ENCODE assay signal across 16 cellular contexts in the genomic region with DNA sequence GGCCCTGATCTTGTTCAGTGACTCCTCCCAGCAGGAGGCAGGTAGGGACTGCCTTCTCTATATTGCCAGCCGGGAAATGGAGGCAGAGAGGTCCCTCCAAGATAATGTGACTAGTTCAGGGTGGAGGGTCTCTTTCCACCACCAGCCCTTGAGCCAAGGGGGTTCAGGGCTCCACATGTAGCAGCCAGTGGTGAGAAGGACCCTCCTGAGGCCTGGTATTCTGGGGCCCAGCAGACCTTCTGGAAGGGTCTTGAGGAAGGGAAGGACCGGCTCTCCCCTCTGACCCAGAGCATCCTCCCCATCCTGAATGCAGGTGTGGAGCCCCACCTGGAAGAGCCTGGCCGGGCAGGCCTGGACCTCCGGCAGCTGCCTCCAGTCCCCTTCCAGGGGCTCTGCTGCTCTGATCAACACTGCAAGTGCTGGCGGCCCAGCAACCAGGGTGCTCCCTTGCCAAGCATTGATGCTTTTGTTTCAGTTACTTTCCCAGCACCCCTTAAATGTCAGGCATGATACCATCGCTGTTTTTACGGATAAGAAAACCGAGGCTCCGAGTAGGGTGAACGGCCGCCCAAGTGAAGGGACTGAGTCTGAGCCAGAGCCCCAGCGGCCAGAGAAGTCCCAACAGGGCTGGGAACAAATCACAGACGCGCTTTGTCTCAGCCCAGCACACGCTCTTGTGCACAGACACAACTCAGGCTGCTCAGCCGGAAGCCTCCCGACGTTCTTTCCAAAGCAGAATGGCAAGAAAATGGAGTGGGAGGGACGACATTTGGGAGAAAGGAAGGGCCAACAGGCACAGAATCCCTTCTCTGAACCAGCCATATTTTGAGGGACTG. TPM values are rescaled to one million over a fixed set of nuclear protein-coding genes. Genes with fewer than 3 reads are reported as not detected.
DNase-seq lines count a peak whose midpoint lies in the region; ATAC-seq and TF ChIP-seq lines count a peak whose summit lies in the region.
"Had no signal": no experiment of that assay in that cellular context is flagged by ENCODE, and none has a peak within 500 bp of the region (broad histone marks: within the 10 kb centered on the region; RNA-seq: fewer than 3 reads in every experiment).

No MANE protein-coding gene starts in this region.

- peaks cover 0 to under 1% of the 10 kb centered on the region in 2 donors for H3K4me1 Mint-ChIP-seq in immature natural killer cell
- H3K4me1 Mint-ChIP-seq: activated naive CD8-positive, alpha-beta T cell treated with anti-CD3 and anti-CD28 coated beads for 36 hours; stimulated activated memory B cell treated with anti-CD40 and anti-IgM and Interleukin-4, amounts not matched to agents 10 μg/mL and 1 μg/mL and 100 μg/mL, for 72 hours had no signal

- no peak for ATAC-seq in HG03378 (IDR thresholded peaks at IDR 0.05; ENCODE audit: unreplicated experiment)
- no peak for ATAC-seq in HG03280 (IDR thresholded peaks at IDR 0.05; ENCODE audit: unreplicated experiment)
- ATAC-seq: foreskin keratinocyte; Panc1; stimulated activated memory B cell treated with anti-CD40 and anti-IgM and Interleukin-4, amounts not matched to agents 10 μg/mL and 1 μg/mL and 100 μg/mL, for 72 hours had no signal

- H3K27ac Mint-ChIP-seq in immature natural killer cell, result no peak overlapping the region
- H3K27ac Mint-ChIP-seq: activated naive CD8-positive, alpha-beta T cell treated with anti-CD3 and anti-CD28 coated beads for 36 hours; CD4-positive, alpha-beta memory T cell; stimulated activated memory B cell treated with anti-CD40 and anti-IgM and Interleukin-4, amounts not matched to agents 10 μg/mL and 1 μg/mL and 100 μg/mL, for 72 hours had no signal

- intact Hi-C loops in dorsolateral prefrontal cortex (cut with DNase I) (loop anchor here in 1 of 2 donors (5.0 kb wide), 1 partner anchor 73 kb away; no protein-coding TSS in a partner anchor), posterior vena cava (cut with DNase I) (loop anchor here in 1 of 2 donors (5.0 kb wide), 1 partner anchor 38 kb away; a partner anchor contains a TSS)

- in situ Hi-C loops in G401 (cut with HindIII; ENCODE audit: low sequenced_read_pairs), result no loop called here

- H3K4me3 ChIP-seq in dorsolateral prefrontal cortex, result peak overlapping the region in 25 of 59 donors; percentile 1 to 53 (median 24)

- peak in 22 of 56 donors; percentile 11 to 55 (median 26) for TF ChIP-seq CTCF in dorsolateral prefrontal cortex (IDR thresholded peaks at IDR 0.05 in 54 of 56, conservative IDR thresholded peaks at IDR 0.05 in 2 of 56; ENCODE audit: low read depth in 1 of 56, partially characterized antibody in 56 of 56)

- DNase-seq in Ammon's horn (ENCODE audit: low spot score) (peak; percentile 84), dorsolateral prefrontal cortex (peak in 6 of 10 donors; percentile 47 to 71 (median 64)), hippocampal formation (lab: John Stamatoyannopoulos, UW) (peak; percentile 56 to 61), posterior vena cava (ENCODE audit: low spot score) (peak; percentile 88), G401 (ENCODE audit: low spot score) (no peak), immature natural killer cell (no peak)
- DNase-seq: activated naive CD8-positive, alpha-beta T cell treated with anti-CD3 and anti-CD28 coated beads for 36 hours; CD4-positive, alpha-beta memory T cell; central memory CD4-positive, alpha-beta T cell; DND-41; foreskin keratinocyte had no signal

- no peaks in the 10 kb centered on the region for H3K27me3 ChIP-seq in dorsolateral prefrontal cortex
- H3K27me3 ChIP-seq: foreskin keratinocyte had no signal

- H3K4me3 Mint-ChIP-seq in immature natural killer cell, result no peak overlapping the region
- H3K4me3 Mint-ChIP-seq: activated naive CD8-positive, alpha-beta T cell treated with anti-CD3 and anti-CD28 coated beads for 36 hours; CD4-positive, alpha-beta memory T cell; stimulated activated memory B cell treated with anti-CD40 and anti-IgM and Interleukin-4, amounts not matched to agents 10 μg/mL and 1 μg/mL and 100 μg/mL, for 72 hours had no signal

- peaks cover 2 to 8% (median 3%) of the 10 kb centered on the region in 3 donors for H3K27me3 Mint-ChIP-seq in immature natural killer cell (ENCODE audit: low read depth in 3 of 3)

- no peaks in the 10 kb centered on the region for H3K36me3 Mint-ChIP-seq in immature natural killer cell
- H3K36me3 Mint-ChIP-seq: activated naive CD8-positive, alpha-beta T cell treated with anti-CD3 and anti-CD28 coated beads for 36 hours; CD4-positive, alpha-beta memory T cell; stimulated activated memory B cell treated with anti-CD40 and anti-IgM and Interleukin-4, amounts not matched to agents 10 μg/mL and 1 μg/mL and 100 μg/mL, for 72 hours had no signal

- no peaks in the 10 kb centered on the region for H3K9me3 Mint-ChIP-seq in immature natural killer cell
- H3K9me3 Mint-ChIP-seq: activated naive CD8-positive, alpha-beta T cell treated with anti-CD3 and anti-CD28 coated beads for 36 hours; CD4-positive, alpha-beta memory T cell; stimulated activated memory B cell treated with anti-CD40 and anti-IgM and Interleukin-4, amounts not matched to agents 10 μg/mL and 1 μg/mL and 100 μg/mL, for 72 hours had no signal

- peak overlapping the region; percentile 26 to 93 (median 81) for H3K27ac ChIP-seq in dorsolateral prefrontal cortex
- H3K27ac ChIP-seq: foreskin keratinocyte, KMS-11 had no signal

RNA-seq across cellular contexts. Expression of a gene that starts 38.8 kb away (rescaled TPM):
- total RNA-seq in dorsolateral prefrontal cortex (1,000 to 10,000 TPM in 9 of 120 experiments, 100 to 1,000 TPM in 111; 391 to 1,132 (median 804) TPM), posterior vena cava (100 to 1,000 TPM; 117 to 138 TPM)
- 29.5 and 55.1 TPM in 2 replicates for total RNA-seq in G401 (2014; rRNA removed; shearing (Covaris generic))
- under 1 TPM in 2 of 3 donors, not detected in 1; 0.31 to 0.76 TPM for polyA plus RNA-seq in immature natural killer cell

Comparison
In these comparisons a context has a peak if more than half of its experiments do, and no peak if none do; other contexts are left out.
1. DNase-seq: peak in Ammon's horn (single experiment), dorsolateral prefrontal cortex (6 of 10), hippocampal formation (2 of 2) and posterior vena cava (single experiment); none in G401 (single experiment) and immature natural killer cell (0 of 3).